In the genomic region with DNA sequence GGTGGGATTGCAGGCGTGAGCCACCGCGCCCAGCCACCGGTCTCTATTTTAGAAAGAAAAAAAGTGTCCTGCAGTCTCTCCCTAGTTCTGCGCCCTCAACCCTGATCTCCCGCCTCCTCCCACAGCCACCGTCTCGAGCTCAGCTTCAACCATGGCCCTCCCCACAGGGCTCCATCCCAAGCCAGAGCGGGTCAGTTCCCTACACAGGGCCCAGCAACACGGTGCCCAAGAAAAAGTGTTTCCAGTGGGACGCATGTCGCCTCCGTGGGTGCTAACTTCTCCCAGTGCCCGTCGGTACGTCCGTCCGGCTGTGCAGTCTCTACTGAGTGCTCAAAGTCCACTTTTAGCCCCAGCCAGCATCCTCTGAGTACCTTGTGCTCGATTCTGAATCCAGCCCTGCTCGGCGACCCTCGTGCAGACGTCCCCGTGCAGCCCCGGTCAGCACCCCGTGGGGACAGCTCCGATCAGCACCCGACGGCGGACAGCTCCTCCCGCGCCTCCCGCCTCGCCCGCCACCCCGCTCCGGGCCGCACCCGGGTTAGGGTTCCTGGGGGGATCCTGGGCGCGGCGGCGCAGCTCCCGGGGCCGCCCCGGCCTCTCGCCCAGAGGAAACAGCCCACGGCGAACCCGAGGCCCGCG, we compare ENCODE assay signal across 1 cellular context.
A peak's percentile ranks its signal among the peaks of the same experiment; 100 is the strongest.
TF ChIP-seq lines count a peak whose summit lies in the region.

No MANE protein-coding gene starts in this region.

TF ChIP-seq in HepG2, 621 proteins besides CTCF, POLR2A, EP300 and RAD21 (continued from another document and continues in another):
- TF ChIP-seq ZSCAN20 (CRISPR knock-in tag; IDR thresholded peaks at IDR 0.05; ENCODE audit: borderline replicate concordance) = peak; percentile 99
- TF ChIP-seq MXD4 (CRISPR knock-in tag; IDR thresholded peaks at IDR 0.05) = peak; percentile 99
- TF ChIP-seq ZNF280B (CRISPR knock-in tag; IDR thresholded peaks at IDR 0.05; ENCODE audit: borderline replicate concordance) = peak; percentile 90; the same call in 1 of the 2 replicates
- TF ChIP-seq TGIF2 (CRISPR knock-in tag; IDR thresholded peaks at IDR 0.05) = peak; percentile 98
- TF ChIP-seq ZNF251 (CRISPR knock-in tag; IDR thresholded peaks at IDR 0.05) = peak; percentile 97; the same call in 1 of the 2 replicates
- TF ChIP-seq NBN (conservative IDR thresholded peaks at IDR 0.05) = no peak
- TF ChIP-seq ARNTL (CRISPR knock-in tag; IDR thresholded peaks at IDR 0.05) = peak; percentile 92
- TF ChIP-seq ZNF432 (CRISPR knock-in tag; IDR thresholded peaks at IDR 0.05; ENCODE audit: borderline replicate concordance) = peak; percentile 78; the same call in 1 of the 2 replicates
- peak; percentile 96; the same call in 1 of the 2 replicates for TF ChIP-seq ZNF337 (CRISPR knock-in tag; IDR thresholded peaks at IDR 0.05; ENCODE audit: borderline replicate concordance, low read depth)
- TF ChIP-seq ZNF3 (CRISPR knock-in tag; IDR thresholded peaks at IDR 0.05) = peak; percentile 94
- TF ChIP-seq REXO4 (CRISPR knock-in tag; IDR thresholded peaks at IDR 0.05; ENCODE audit: borderline replicate concordance) = peak; percentile 96
- peak; percentile 87; the same call in 1 of the 2 replicates for TF ChIP-seq CC2D1A (CRISPR knock-in tag; IDR thresholded peaks at IDR 0.05)
- TF ChIP-seq ELK4 (CRISPR knock-in tag; IDR thresholded peaks at IDR 0.05; ENCODE audit: borderline replicate concordance) = peak; percentile 96; the same call in 1 of the 2 replicates
- TF ChIP-seq, protein P1, sequence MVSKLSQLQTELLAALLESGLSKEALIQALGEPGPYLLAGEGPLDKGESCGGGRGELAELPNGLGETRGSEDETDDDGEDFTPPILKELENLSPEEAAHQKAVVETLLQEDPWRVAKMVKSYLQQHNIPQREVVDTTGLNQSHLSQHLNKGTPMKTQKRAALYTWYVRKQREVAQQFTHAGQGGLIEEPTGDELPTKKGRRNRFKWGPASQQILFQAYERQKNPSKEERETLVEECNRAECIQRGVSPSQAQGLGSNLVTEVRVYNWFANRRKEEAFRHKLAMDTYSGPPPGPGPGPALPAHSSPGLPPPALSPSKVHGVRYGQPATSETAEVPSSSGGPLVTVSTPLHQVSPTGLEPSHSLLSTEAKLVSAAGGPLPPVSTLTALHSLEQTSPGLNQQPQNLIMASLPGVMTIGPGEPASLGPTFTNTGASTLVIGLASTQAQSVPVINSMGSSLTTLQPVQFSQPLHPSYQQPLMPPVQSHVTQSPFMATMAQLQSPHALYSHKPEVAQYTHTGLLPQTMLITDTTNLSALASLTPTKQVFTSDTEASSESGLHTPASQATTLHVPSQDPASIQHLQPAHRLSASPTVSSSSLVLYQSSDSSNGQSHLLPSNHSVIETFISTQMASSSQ (IDR thresholded peaks at IDR 0.05; ENCODE audit: low read depth) = no peak
- TF ChIP-seq, protein P1 (CRISPR knock-in tag; IDR thresholded peaks at IDR 0.05; ENCODE audit: borderline replicate concordance) = peak; percentile 72
- no peak for TF ChIP-seq MED8 (CRISPR knock-in tag; IDR thresholded peaks at IDR 0.05; ENCODE audit: insufficient replicate concordance)
- peak; percentile 99 for TF ChIP-seq ZNF138 (CRISPR knock-in tag; IDR thresholded peaks at IDR 0.05; ENCODE audit: low read depth)
- no peak for TF ChIP-seq ZNF10 (CRISPR knock-in tag; IDR thresholded peaks at IDR 0.05; ENCODE audit: borderline replicate concordance, low read depth)
- peak; percentile 96 for TF ChIP-seq ZNF230 (CRISPR knock-in tag; IDR thresholded peaks at IDR 0.05)
- peak; percentile 99 for TF ChIP-seq ZNF253 (CRISPR knock-in tag; IDR thresholded peaks at IDR 0.05; ENCODE audit: borderline replicate concordance)
- peak; percentile 94 for TF ChIP-seq GZF1 (CRISPR knock-in tag; IDR thresholded peaks at IDR 0.05)
- TF ChIP-seq ATAD3A (CRISPR knock-in tag; IDR thresholded peaks at IDR 0.05) = peak; percentile 99
- TF ChIP-seq PRMT3 (CRISPR knock-in tag; IDR thresholded peaks at IDR 0.05; ENCODE audit: borderline replicate concordance, low read depth) = peak; percentile 94
- peak in 1 of 2 experiments; percentile 99; a peak in 3 of 4 replicates for TF ChIP-seq KLF16 (CRISPR knock-in tag; IDR thresholded peaks at IDR 0.05)
- TF ChIP-seq RNF2 (conservative IDR thresholded peaks at IDR 0.05; ENCODE audit: low read depth) = no peak
- peak; percentile 98 for TF ChIP-seq ZFP41 (CRISPR knock-in tag; IDR thresholded peaks at IDR 0.05; ENCODE audit: borderline replicate concordance)
- TF ChIP-seq, protein P2, sequence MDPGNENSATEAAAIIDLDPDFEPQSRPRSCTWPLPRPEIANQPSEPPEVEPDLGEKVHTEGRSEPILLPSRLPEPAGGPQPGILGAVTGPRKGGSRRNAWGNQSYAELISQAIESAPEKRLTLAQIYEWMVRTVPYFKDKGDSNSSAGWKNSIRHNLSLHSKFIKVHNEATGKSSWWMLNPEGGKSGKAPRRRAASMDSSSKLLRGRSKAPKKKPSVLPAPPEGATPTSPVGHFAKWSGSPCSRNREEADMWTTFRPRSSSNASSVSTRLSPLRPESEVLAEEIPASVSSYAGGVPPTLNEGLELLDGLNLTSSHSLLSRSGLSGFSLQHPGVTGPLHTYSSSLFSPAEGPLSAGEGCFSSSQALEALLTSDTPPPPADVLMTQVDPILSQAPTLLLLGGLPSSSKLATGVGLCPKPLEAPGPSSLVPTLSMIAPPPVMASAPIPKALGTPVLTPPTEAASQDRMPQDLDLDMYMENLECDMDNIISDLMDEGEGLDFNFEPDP (CRISPR knock-in tag; conservative IDR thresholded peaks at IDR 0.05) = peak; percentile 99
- TF ChIP-seq, protein P3, sequence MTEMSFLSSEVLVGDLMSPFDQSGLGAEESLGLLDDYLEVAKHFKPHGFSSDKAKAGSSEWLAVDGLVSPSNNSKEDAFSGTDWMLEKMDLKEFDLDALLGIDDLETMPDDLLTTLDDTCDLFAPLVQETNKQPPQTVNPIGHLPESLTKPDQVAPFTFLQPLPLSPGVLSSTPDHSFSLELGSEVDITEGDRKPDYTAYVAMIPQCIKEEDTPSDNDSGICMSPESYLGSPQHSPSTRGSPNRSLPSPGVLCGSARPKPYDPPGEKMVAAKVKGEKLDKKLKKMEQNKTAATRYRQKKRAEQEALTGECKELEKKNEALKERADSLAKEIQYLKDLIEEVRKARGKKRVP (CRISPR knock-in tag; IDR thresholded peaks at IDR 0.05) = peak in 1 of 2 experiments; percentile 82; a peak in 2 of 4 replicates
- TF ChIP-seq, protein P4, sequence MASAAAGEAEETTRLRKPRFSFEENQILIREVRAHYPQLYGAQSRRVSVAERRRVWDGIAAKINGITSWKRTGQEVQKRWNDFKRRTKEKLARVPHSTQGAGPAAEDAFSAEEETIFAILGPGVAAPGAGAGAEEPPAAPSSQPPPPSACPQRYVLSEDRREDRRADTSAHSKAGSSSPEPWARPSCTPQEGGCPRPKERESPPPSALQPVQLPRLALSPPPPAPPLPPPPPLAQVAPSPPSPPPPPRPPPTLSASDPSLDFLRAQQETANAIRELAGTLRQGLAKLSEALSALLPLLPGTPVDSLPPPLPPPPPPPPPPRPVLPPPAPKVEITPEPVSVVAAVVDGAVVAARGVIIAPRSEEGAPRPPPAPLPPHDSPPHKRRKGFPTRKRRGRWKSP (CRISPR knock-in tag; IDR thresholded peaks at IDR 0.05) = peak; percentile 83
- TF ChIP-seq KDM5A (IDR thresholded peaks at IDR 0.05; ENCODE audit: borderline replicate concordance, low read length) = no peak
- TF ChIP-seq CEBPB (IDR thresholded peaks at IDR 0.05; ENCODE audit: borderline replicate concordance, low read depth, low read length) = no peak
- no peak for TF ChIP-seq POLR2AphosphoS2 (IDR thresholded peaks at IDR 0.05; ENCODE audit: low read depth, low read length)
- TF ChIP-seq, protein P5, sequence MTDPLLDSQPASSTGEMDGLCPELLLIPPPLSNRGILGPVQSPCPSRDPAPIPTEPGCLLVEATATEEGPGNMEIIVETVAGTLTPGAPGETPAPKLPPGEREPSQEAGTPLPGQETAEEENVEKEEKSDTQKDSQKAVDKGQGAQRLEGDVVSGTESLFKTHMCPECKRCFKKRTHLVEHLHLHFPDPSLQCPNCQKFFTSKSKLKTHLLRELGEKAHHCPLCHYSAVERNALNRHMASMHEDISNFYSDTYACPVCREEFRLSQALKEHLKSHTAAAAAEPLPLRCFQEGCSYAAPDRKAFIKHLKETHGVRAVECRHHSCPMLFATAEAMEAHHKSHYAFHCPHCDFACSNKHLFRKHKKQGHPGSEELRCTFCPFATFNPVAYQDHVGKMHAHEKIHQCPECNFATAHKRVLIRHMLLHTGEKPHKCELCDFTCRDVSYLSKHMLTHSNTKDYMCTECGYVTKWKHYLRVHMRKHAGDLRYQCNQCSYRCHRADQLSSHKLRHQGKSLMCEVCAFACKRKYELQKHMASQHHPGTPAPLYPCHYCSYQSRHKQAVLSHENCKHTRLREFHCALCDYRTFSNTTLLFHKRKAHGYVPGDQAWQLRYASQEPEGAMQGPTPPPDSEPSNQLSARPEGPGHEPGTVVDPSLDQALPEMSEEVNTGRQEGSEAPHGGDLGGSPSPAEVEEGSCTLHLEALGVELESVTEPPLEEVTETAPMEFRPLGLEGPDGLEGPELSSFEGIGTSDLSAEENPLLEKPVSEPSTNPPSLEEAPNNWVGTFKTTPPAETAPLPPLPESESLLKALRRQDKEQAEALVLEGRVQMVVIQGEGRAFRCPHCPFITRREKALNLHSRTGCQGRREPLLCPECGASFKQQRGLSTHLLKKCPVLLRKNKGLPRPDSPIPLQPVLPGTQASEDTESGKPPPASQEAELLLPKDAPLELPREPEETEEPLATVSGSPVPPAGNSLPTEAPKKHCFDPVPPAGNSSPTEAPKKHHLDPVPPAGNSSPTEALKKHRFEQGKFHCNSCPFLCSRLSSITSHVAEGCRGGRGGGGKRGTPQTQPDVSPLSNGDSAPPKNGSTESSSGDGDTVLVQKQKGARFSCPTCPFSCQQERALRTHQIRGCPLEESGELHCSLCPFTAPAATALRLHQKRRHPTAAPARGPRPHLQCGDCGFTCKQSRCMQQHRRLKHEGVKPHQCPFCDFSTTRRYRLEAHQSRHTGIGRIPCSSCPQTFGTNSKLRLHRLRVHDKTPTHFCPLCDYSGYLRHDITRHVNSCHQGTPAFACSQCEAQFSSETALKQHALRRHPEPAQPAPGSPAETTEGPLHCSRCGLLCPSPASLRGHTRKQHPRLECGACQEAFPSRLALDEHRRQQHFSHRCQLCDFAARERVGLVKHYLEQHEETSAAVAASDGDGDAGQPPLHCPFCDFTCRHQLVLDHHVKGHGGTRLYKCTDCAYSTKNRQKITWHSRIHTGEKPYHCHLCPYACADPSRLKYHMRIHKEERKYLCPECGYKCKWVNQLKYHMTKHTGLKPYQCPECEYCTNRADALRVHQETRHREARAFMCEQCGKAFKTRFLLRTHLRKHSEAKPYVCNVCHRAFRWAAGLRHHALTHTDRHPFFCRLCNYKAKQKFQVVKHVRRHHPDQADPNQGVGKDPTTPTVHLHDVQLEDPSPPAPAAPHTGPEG (CRISPR knock-in tag; IDR thresholded peaks at IDR 0.05) = peak; percentile 96
- TF ChIP-seq HDAC6 (IDR thresholded peaks at IDR 0.05; ENCODE audit: low read depth, low read length) = no peak
- peak; percentile 80 for TF ChIP-seq ZNF501 (CRISPR knock-in tag; IDR thresholded peaks at IDR 0.05)
- TF ChIP-seq PREB (CRISPR knock-in tag; IDR thresholded peaks at IDR 0.05) = peak; percentile 98; the same call in 1 of the 2 replicates
- TF ChIP-seq ADNP (CRISPR knock-in tag; IDR thresholded peaks at IDR 0.05) = 0 out of 2 replicates have a peak, but pooled peaks have one; percentile 33
- TF ChIP-seq ZNF7 (CRISPR knock-in tag; IDR thresholded peaks at IDR 0.05) = peak; percentile 89
- peak; percentile 93 for TF ChIP-seq ZNF543 (CRISPR knock-in tag; IDR thresholded peaks at IDR 0.05)
- peak; percentile 65 for TF ChIP-seq SOX5 (CRISPR knock-in tag; IDR thresholded peaks at IDR 0.05; ENCODE audit: borderline replicate concordance)
